Comparison of ENCODE assay signal across 8 cellular contexts in the genomic region with DNA sequence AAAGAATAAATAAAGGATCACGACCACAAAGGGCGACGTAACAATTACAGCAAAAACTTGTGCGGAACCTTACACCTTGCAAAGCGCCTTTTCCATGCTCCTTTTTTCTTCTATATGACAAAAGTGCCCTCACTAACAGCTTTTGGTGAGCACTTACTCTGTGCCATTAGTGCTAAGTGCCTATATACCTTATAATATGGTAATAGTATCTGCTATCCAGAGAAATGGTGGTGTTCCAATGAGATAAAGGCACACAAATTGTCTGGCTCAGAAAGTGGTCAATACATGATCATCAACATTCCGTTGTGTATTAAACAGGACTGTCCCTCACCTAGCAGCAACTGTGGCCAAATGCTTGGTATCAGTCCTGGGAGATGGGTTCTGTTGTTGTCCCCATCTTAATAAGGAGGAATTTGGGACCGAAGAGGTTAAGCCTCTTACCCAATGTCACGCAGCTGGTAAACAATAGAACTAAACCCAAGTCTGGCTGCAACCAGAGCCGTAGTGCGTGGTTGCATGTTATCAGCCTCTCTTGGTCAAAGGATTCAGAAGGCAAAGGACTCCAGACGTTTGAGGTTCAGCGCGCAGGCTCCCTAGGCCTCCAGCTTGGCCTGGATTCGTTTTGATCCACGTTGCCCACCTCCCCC. TPM values are rescaled to one million over a fixed set of nuclear protein-coding genes. Genes with fewer than 3 reads are reported as not detected.
A peak's percentile ranks its signal among the peaks of the same experiment; 100 is the strongest.
DNase-seq lines count a peak whose midpoint lies in the region; ATAC-seq, FAIRE-seq and TF ChIP-seq lines count a peak whose summit lies in the region.

No MANE protein-coding gene starts in this region.

- H3K27ac ChIP-seq in HepG2 (ENCODE audit: extremely low read length, insufficient read depth, low read length): peak overlapping the region; percentile 19
- H3K27ac ChIP-seq in right lobe of liver: no peak overlapping the region
- no peak overlapping the region for H3K27ac ChIP-seq in PC-3 (ENCODE audit: low read length)
- peak overlapping the region; percentile 56 for H3K27ac ChIP-seq in iPS-18a (ENCODE audit: low read length)

- H3K9me2 ChIP-seq in PC-3 (replicated peaks; ENCODE audit: low read length): no peaks in the 10 kb centered on the region

- H3K4me3 ChIP-seq in HepG2 (replicated peaks in 1 of 3; ENCODE audit: insufficient read depth in 1 of 3, low read depth in 2 of 3, low read length in 3 of 3) (no peak overlapping the region), right lobe of liver (no peak overlapping the region), PC-3 (ENCODE audit: low read length) (no peak overlapping the region; the same call in 1 of the 2 replicates), iPS-18a (ENCODE audit: low read length) (peak overlapping the region; percentile 14)

- no peak for TF ChIP-seq POLR2A in HepG2 (IDR thresholded peaks at IDR 0.05; ENCODE audit: insufficient read depth in 1 of 2, low read depth in 2 of 2, low read length in 2 of 2)
- no peak for TF ChIP-seq POLR2A in right lobe of liver (IDR thresholded peaks at IDR 0.05)

- CTCF ChIA-PET in HepG2 (lab: Yijun Ruan, JAX; ENCODE audit: low intra/inter-chr PET ratio, low total read pairs): interaction anchor here (1.2 to 3.9 kb wide), 4 partner anchors 49 to 185 kb away, joined by 3 to 33 read pairs (median 8); partner anchors contain the start of gene CDK9
- CTCF ChIA-PET in PC-3 (lab: Charles Lee): interaction anchor here (1.3 to 1.6 kb wide), 4 partner anchors 20 to 184 kb away, joined by 5 to 19 read pairs (median 8); partner anchors contain the start of genes PTRH1 and TTC16

- ATAC-seq in HepG2 (no peak), right lobe of liver (no peak), PC-3 (no peak), HG03159 (IDR thresholded peaks at IDR 0.05; ENCODE audit: unreplicated experiment) (no peak)

- no peak for TF ChIP-seq EP300 in HepG2 (IDR thresholded peaks at IDR 0.05; ENCODE audit: low read depth in 2 of 2, low read length in 2 of 2)
- no peak for TF ChIP-seq EP300 in HepG2 (CRISPR knock-in tag; IDR thresholded peaks at IDR 0.05; ENCODE audit: borderline replicate concordance)

- TF ChIP-seq CTCF in HepG2 (CRISPR knock-in tag; IDR thresholded peaks at IDR 0.05): no peak
- TF ChIP-seq CTCF in right lobe of liver (IDR thresholded peaks at IDR 0.05): no peak
- TF ChIP-seq CTCF in PC-3 (conservative IDR thresholded peaks at IDR 0.05; ENCODE audit: low read depth, low read length): no peak

- FAIRE-seq in HepG2 (lab: Jason Lieb, UNC): no peak

- no peak overlapping the region for H3K9ac ChIP-seq in HepG2 (ENCODE audit: insufficient read depth, low read depth, low read length)
- H3K9ac ChIP-seq in PC-3 (ENCODE audit: low read length): no peak overlapping the region
- peak overlapping the region; percentile 69 for H3K9ac ChIP-seq in iPS-18a (ENCODE audit: low read length)

- TF ChIP-seq RAD21 in HepG2 (CRISPR knock-in tag; IDR thresholded peaks at IDR 0.05): no peak

- no peak overlapping the region for H2AFZ ChIP-seq in HepG2 (ENCODE audit: low read length)
- H2AFZ ChIP-seq in PC-3 (ENCODE audit: low read length): no peak overlapping the region

- DNase-seq in HepG2 (ENCODE audit: low spot score) (no peak), right lobe of liver (no peak), PC-3 (no peak), GM03348 (ENCODE audit: low spot score) (no peak), NCI-H2029 (lab: John Stamatoyannopoulos, UW) (no peak)
- no peak for DNase-seq in stimulated activated CD4-positive, alpha-beta T cell treated with anti-CD3 and anti-CD28 coated beads, Interleukin-12 subunit alpha, Interleukin-12 subunit beta, amount 100 ng/mL, for 4 hours

- no peaks in the 10 kb centered on the region for H3K79me2 ChIP-seq in HepG2 (ENCODE audit: insufficient read depth, low read length)
- no peaks in the 10 kb centered on the region for H3K79me2 ChIP-seq in PC-3 (ENCODE audit: low read length)

- H3F3A ChIP-seq in PC-3 (ENCODE audit: low read length, unreplicated experiment): no peaks in the 10 kb centered on the region

- in situ Hi-C loops in HepG2 (cut with HindIII; ENCODE audit: extremely low pct_ligation_motif_present, low pct_unique_long_range_greater_than_20kb): loop anchor here (5.0 to 10.0 kb wide), 2 partner anchors 47 to 231 kb away; no protein-coding TSS in a partner anchor

- WGBS in HepG2 (ENCODE audit: low lambda C conversion rate): 2% methylated on average over 9 of the region's 15 CpGs
- WGBS in right lobe of liver (ENCODE audit: insufficient coverage, low coverage, low lambda C conversion rate, missing lambda C conversion rate): 13% methylated on average over 11 of the region's 15 CpGs

- H3K27me3 ChIP-seq in HepG2 (ENCODE audit: control insufficient read depth in 1 of 2, insufficient read depth in 2 of 2, low read length in 2 of 2) (peaks cover 4 to 24% of the 10 kb centered on the region in 2 experiments; a peak in 4 of 5 replicates), right lobe of liver (no peaks in the 10 kb centered on the region), PC-3 (ENCODE audit: low read length) (no peaks in the 10 kb centered on the region), iPS-18a (ENCODE audit: control insufficient read depth, insufficient read depth, low read length) (no peaks in the 10 kb centered on the region)

- intact Hi-C loops in HepG2 (cut with micrococcal nuclease; ENCODE audit: unreplicated experiment): loop anchor here (1.0 to 2.0 kb wide), 2 partner anchors 67 to 184 kb away; partner anchors contain the start of gene FPGS
- intact Hi-C loops in right lobe of liver (cut with DNase I): loop anchor here in 1 of 2 donors (5.0 to 10.0 kb wide), 2 partner anchors 139 to 187 kb away; partner anchors contain the start of gene AK1
- intact Hi-C loops in PC-3 (cut with micrococcal nuclease): loop anchor here (1.0 to 2.0 kb wide), 2 partner anchors 50 to 185 kb away; no protein-coding TSS in a partner anchor

- H3K4me1 ChIP-seq in HepG2 (ENCODE audit: insufficient read depth, low read length) (peaks cover 29% of the 10 kb centered on the region), right lobe of liver (peaks cover 0 to 6% (median 3%) of the 10 kb centered on the region in 4 donors), PC-3 (ENCODE audit: insufficient read depth, low read length) (peaks cover 12% of the 10 kb centered on the region), iPS-18a (ENCODE audit: control insufficient read depth, low read depth, low read length) (peaks cover 6% of the 10 kb centered on the region)

- POLR2A ChIA-PET in HepG2 (lab: Yijun Ruan, JAX): interaction anchor here (1.3 to 1.5 kb wide), 7 partner anchors 20 to 285 kb away, joined by 5 to 11 read pairs (median 7); partner anchors contain the start of genes CDK9, LRSAM1, PTRH1 and RPL12
- POLR2A ChIA-PET in PC-3 (lab: Charles Lee; ENCODE audit: unreplicated experiment): interaction anchor here (1.0 to 1.2 kb wide), 2 partner anchors 14 to 35 kb away, joined by 3 to 6 read pairs; no protein-coding TSS in a partner anchor

- H3K9me3 ChIP-seq in HepG2 (ENCODE audit: low read length) (no peaks in the 10 kb centered on the region), right lobe of liver (no peaks in the 10 kb centered on the region), PC-3 (ENCODE audit: low read length) (no peaks in the 10 kb centered on the region), iPS-18a (ENCODE audit: control insufficient read depth, low read depth, low read length) (no peaks in the 10 kb centered on the region)

- no peaks in the 10 kb centered on the region for H4K20me1 ChIP-seq in HepG2 (ENCODE audit: insufficient read depth, low read length)
- no peaks in the 10 kb centered on the region for H4K20me1 ChIP-seq in PC-3 (ENCODE audit: low read length)

- no TSS peak for BruUV-seq in HepG2 (replicated peaks; lab: Mats Ljungman, UMichigan)
- BruUV-seq in PC-3 (replicated peaks; lab: Mats Ljungman, UMichigan): no TSS peak

- no peaks in the 10 kb centered on the region for H3K36me3 ChIP-seq in HepG2 (replicated peaks in 1 of 2; ENCODE audit: control insufficient read depth in 1 of 2, insufficient read depth in 2 of 2, low read length in 2 of 2)
- H3K36me3 ChIP-seq in right lobe of liver: no peaks in the 10 kb centered on the region
- H3K36me3 ChIP-seq in PC-3 (ENCODE audit: low read depth, low read length): no peaks in the 10 kb centered on the region
- H3K36me3 ChIP-seq in iPS-18a (ENCODE audit: control insufficient read depth, low read depth, low read length): no peaks in the 10 kb centered on the region

- H3K4me2 ChIP-seq in HepG2 (ENCODE audit: low read depth, low read length): no peak overlapping the region
- 0 out of 2 replicates have a peak overlapping the region, but pooled peaks have one; percentile 94 for H3K4me2 ChIP-seq in PC-3 (ENCODE audit: low read length)

RNA-seq across cellular contexts. Expression of gene TOR2A, which starts 0.6 kb away (rescaled TPM):
- total RNA-seq in HepG2 (2016; rRNA removed; fragmentation: Illumina TruSeq; extraction: Trizol): 5.5 and 7.2 TPM in 2 replicates
- 5.2 and 7.3 TPM in 2 replicates for total RNA-seq in HepG2 (2016; cell fraction: cytosol; rRNA removed; fragmentation: Illumina TruSeq; extraction: Trizol; ENCODE audit: low read depth)
- 4.5 and 7.9 TPM in 2 replicates for total RNA-seq in HepG2 (2016; cell fraction: insoluble cytoplasmic fraction; rRNA removed; fragmentation: Illumina TruSeq; extraction: Trizol)
- total RNA-seq in HepG2 (2016; cell fraction: membrane; rRNA removed; fragmentation: Illumina TruSeq; extraction: Trizol): 7.9 and 11.8 TPM in 2 replicates
- 6.0 and 8.4 TPM in 2 replicates for total RNA-seq in HepG2 (2016; cell fraction: nucleus; rRNA removed; fragmentation: Illumina TruSeq; extraction: Trizol)
- 3.5 and 4.9 TPM in 2 replicates for polyA plus RNA-seq in HepG2 (2011; rRNA removed)
- polyA plus RNA-seq in HepG2 (2011; cell fraction: cytosol; rRNA removed): 3.9 and 7.0 TPM in 2 replicates
- polyA plus RNA-seq in HepG2 (2011; cell fraction: nucleus; rRNA removed): 10.9 and 13.2 TPM in 2 replicates
- polyA plus RNA-seq in HepG2 (2012): 3.9 and 5.6 TPM in 2 replicates
- polyA plus RNA-seq in HepG2 (2016; cell fraction: cytosol; fragmentation: Illumina TruSeq; extraction: Trizol; ENCODE audit: low read depth): 7.5 and 14.0 TPM in 2 replicates
- 8.1 and 8.2 TPM in 2 replicates for polyA plus RNA-seq in HepG2 (2016; cell fraction: insoluble cytoplasmic fraction; fragmentation: Illumina TruSeq; extraction: Trizol; ENCODE audit: low read depth)
- 13.5 and 15.3 TPM in 2 replicates for polyA plus RNA-seq in HepG2 (2016; cell fraction: membrane; fragmentation: Illumina TruSeq; extraction: Trizol; ENCODE audit: low read depth)
- polyA plus RNA-seq in HepG2 (2016; cell fraction: nucleus; fragmentation: Illumina TruSeq; extraction: Trizol; ENCODE audit: insufficient read depth, low read depth): 15.9 and 17.9 TPM in 2 replicates
- polyA minus RNA-seq in HepG2 (2011; rRNA and poly(A)+ RNA removed; ENCODE audit: low replicate concordance): 5.5 and 15.6 TPM in 2 replicates
- polyA minus RNA-seq in HepG2 (2011; cell fraction: cytosol; rRNA and poly(A)+ RNA removed): 3.2 and 3.6 TPM in 2 replicates
- 2.4 and 3.0 TPM in 2 replicates for polyA minus RNA-seq in HepG2 (2011; cell fraction: nucleus; rRNA and poly(A)+ RNA removed)
- 10 to 100 TPM in 2 of 6 experiments, 1 to 10 TPM in 4; 6.1 to 15.3 (median 7.7) TPM for total RNA-seq in right lobe of liver
- total RNA-seq in PC-3 (2014; rRNA removed): 12.2 and 14.1 TPM in 2 replicates

RNA-seq across cellular contexts. Expression of gene TTC16, which starts 19.8 kb away (rescaled TPM):
- total RNA-seq in HepG2 (2016; rRNA removed; fragmentation: Illumina TruSeq; extraction: Trizol): not detected in 2 replicates
- total RNA-seq in HepG2 (2016; cell fraction: cytosol; rRNA removed; fragmentation: Illumina TruSeq; extraction: Trizol; ENCODE audit: low read depth): not detected in 2 replicates
- not detected in 2 replicates for total RNA-seq in HepG2 (2016; cell fraction: insoluble cytoplasmic fraction; rRNA removed; fragmentation: Illumina TruSeq; extraction: Trizol)
- total RNA-seq in HepG2 (2016; cell fraction: membrane; rRNA removed; fragmentation: Illumina TruSeq; extraction: Trizol): not detected in 2 replicates
- not detected in 2 replicates for total RNA-seq in HepG2 (2016; cell fraction: nucleus; rRNA removed; fragmentation: Illumina TruSeq; extraction: Trizol)
- polyA plus RNA-seq in HepG2 (2011; rRNA removed): not detected in 2 replicates
- polyA plus RNA-seq in HepG2 (2011; cell fraction: cytosol; rRNA removed): 0.03 TPM in 1 of 2 replicates, not detected in the other
- 0.08 TPM in 1 of 2 replicates, not detected in the other for polyA plus RNA-seq in HepG2 (2011; cell fraction: nucleus; rRNA removed)
- polyA plus RNA-seq in HepG2 (2012): not detected in 2 replicates
- polyA plus RNA-seq in HepG2 (2016; cell fraction: cytosol; fragmentation: Illumina TruSeq; extraction: Trizol; ENCODE audit: low read depth): not detected in 2 replicates
- not detected in 2 replicates for polyA plus RNA-seq in HepG2 (2016; cell fraction: insoluble cytoplasmic fraction; fragmentation: Illumina TruSeq; extraction: Trizol; ENCODE audit: low read depth)
- 0.09 TPM in 1 of 2 replicates, not detected in the other for polyA plus RNA-seq in HepG2 (2016; cell fraction: membrane; fragmentation: Illumina TruSeq; extraction: Trizol; ENCODE audit: low read depth)
- not detected in 2 replicates for polyA plus RNA-seq in HepG2 (2016; cell fraction: nucleus; fragmentation: Illumina TruSeq; extraction: Trizol; ENCODE audit: insufficient read depth, low read depth)
- polyA minus RNA-seq in HepG2 (2011; rRNA and poly(A)+ RNA removed; ENCODE audit: low replicate concordance): 0.72 TPM in 1 of 2 replicates, not detected in the other
- polyA minus RNA-seq in HepG2 (2011; cell fraction: cytosol; rRNA and poly(A)+ RNA removed): not detected in 2 replicates
- polyA minus RNA-seq in HepG2 (2011; cell fraction: nucleus; rRNA and poly(A)+ RNA removed): not detected in 2 replicates
- under 1 TPM in 2 of 6 experiments, not detected in 4; 0.05 to 0.12 TPM for total RNA-seq in right lobe of liver
- total RNA-seq in PC-3 (2014; rRNA removed): 0.04 TPM in 1 of 2 replicates, not detected in the other

RNA-seq across cellular contexts. Expression of gene PTRH1, which starts 20.2 kb away (rescaled TPM):
- 7.6 and 10.4 TPM in 2 replicates for total RNA-seq in HepG2 (2016; rRNA removed; fragmentation: Illumina TruSeq; extraction: Trizol)
- total RNA-seq in HepG2 (2016; cell fraction: cytosol; rRNA removed; fragmentation: Illumina TruSeq; extraction: Trizol; ENCODE audit: low read depth): 3.7 and 4.7 TPM in 2 replicates
- total RNA-seq in HepG2 (2016; cell fraction: insoluble cytoplasmic fraction; rRNA removed; fragmentation: Illumina TruSeq; extraction: Trizol): 9.5 and 11.7 TPM in 2 replicates
- total RNA-seq in HepG2 (2016; cell fraction: membrane; rRNA removed; fragmentation: Illumina TruSeq; extraction: Trizol): 3.7 and 4.4 TPM in 2 replicates
- 3.4 and 3.9 TPM in 2 replicates for total RNA-seq in HepG2 (2016; cell fraction: nucleus; rRNA removed; fragmentation: Illumina TruSeq; extraction: Trizol)
- polyA plus RNA-seq in HepG2 (2011; rRNA removed): 4.0 and 5.4 TPM in 2 replicates
- polyA plus RNA-seq in HepG2 (2011; cell fraction: cytosol; rRNA removed): 5.4 and 8.9 TPM in 2 replicates
- 6.0 and 7.2 TPM in 2 replicates for polyA plus RNA-seq in HepG2 (2011; cell fraction: nucleus; rRNA removed)
- 3.0 and 3.2 TPM in 2 replicates for polyA plus RNA-seq in HepG2 (2012)
- polyA plus RNA-seq in HepG2 (2016; cell fraction: cytosol; fragmentation: Illumina TruSeq; extraction: Trizol; ENCODE audit: low read depth): 3.5 and 3.9 TPM in 2 replicates
- polyA plus RNA-seq in HepG2 (2016; cell fraction: insoluble cytoplasmic fraction; fragmentation: Illumina TruSeq; extraction: Trizol; ENCODE audit: low read depth): 8.4 and 8.9 TPM in 2 replicates
- 3.9 and 4.4 TPM in 2 replicates for polyA plus RNA-seq in HepG2 (2016; cell fraction: membrane; fragmentation: Illumina TruSeq; extraction: Trizol; ENCODE audit: low read depth)
- polyA plus RNA-seq in HepG2 (2016; cell fraction: nucleus; fragmentation: Illumina TruSeq; extraction: Trizol; ENCODE audit: insufficient read depth, low read depth): 6.4 and 9.2 TPM in 2 replicates
- 5.1 and 17.9 TPM in 2 replicates for polyA minus RNA-seq in HepG2 (2011; rRNA and poly(A)+ RNA removed; ENCODE audit: low replicate concordance)
- 1.8 and 1.9 TPM in 2 replicates for polyA minus RNA-seq in HepG2 (2011; cell fraction: cytosol; rRNA and poly(A)+ RNA removed)
- polyA minus RNA-seq in HepG2 (2011; cell fraction: nucleus; rRNA and poly(A)+ RNA removed): 1.9 and 3.9 TPM in 2 replicates
- 10 to 100 TPM in 2 of 6 experiments, 1 to 10 TPM in 4; 4.8 to 21.2 (median 6.8) TPM for total RNA-seq in right lobe of liver
- total RNA-seq in PC-3 (2014; rRNA removed): 38.1 and 45.3 TPM in 2 replicates

RNA-seq across cellular contexts. Expression of gene CFAP157, which starts 28.9 kb away (rescaled TPM):
- total RNA-seq in HepG2 (2016; rRNA removed; fragmentation: Illumina TruSeq; extraction: Trizol) (not detected in 2 replicates), right lobe of liver (under 1 TPM in 1 of 6 experiments, not detected in 5; 0.10 TPM), PC-3 (2014; rRNA removed) (not detected in 2 replicates)
- 0.09 TPM in 1 of 2 replicates, not detected in the other for total RNA-seq in HepG2 (2016; cell fraction: cytosol; rRNA removed; fragmentation: Illumina TruSeq; extraction: Trizol; ENCODE audit: low read depth)
- total RNA-seq in HepG2 (2016; cell fraction: insoluble cytoplasmic fraction; rRNA removed; fragmentation: Illumina TruSeq; extraction: Trizol): 0.11 TPM in 1 of 2 replicates, not detected in the other
- not detected in 2 replicates for total RNA-seq in HepG2 (2016; cell fraction: membrane; rRNA removed; fragmentation: Illumina TruSeq; extraction: Trizol)
- not detected in 2 replicates for total RNA-seq in HepG2 (2016; cell fraction: nucleus; rRNA removed; fragmentation: Illumina TruSeq; extraction: Trizol)
- 0.07 TPM in 1 of 2 replicates, not detected in the other for polyA plus RNA-seq in HepG2 (2011; rRNA removed)
- polyA plus RNA-seq in HepG2 (2011; cell fraction: cytosol; rRNA removed): 0.03 TPM in 1 of 2 replicates, not detected in the other
- 0.24 and 0.47 TPM in 2 replicates for polyA plus RNA-seq in HepG2 (2011; cell fraction: nucleus; rRNA removed)
- 0.15 and 0.28 TPM in 2 replicates for polyA plus RNA-seq in HepG2 (2012)
- not detected in 2 replicates for polyA plus RNA-seq in HepG2 (2016; cell fraction: cytosol; fragmentation: Illumina TruSeq; extraction: Trizol; ENCODE audit: low read depth)
- not detected in 2 replicates for polyA plus RNA-seq in HepG2 (2016; cell fraction: insoluble cytoplasmic fraction; fragmentation: Illumina TruSeq; extraction: Trizol; ENCODE audit: low read depth)
- polyA plus RNA-seq in HepG2 (2016; cell fraction: membrane; fragmentation: Illumina TruSeq; extraction: Trizol; ENCODE audit: low read depth): not detected in 2 replicates
- not detected in 2 replicates for polyA plus RNA-seq in HepG2 (2016; cell fraction: nucleus; fragmentation: Illumina TruSeq; extraction: Trizol; ENCODE audit: insufficient read depth, low read depth)
- not detected in 2 replicates for polyA minus RNA-seq in HepG2 (2011; rRNA and poly(A)+ RNA removed; ENCODE audit: low replicate concordance)
- polyA minus RNA-seq in HepG2 (2011; cell fraction: cytosol; rRNA and poly(A)+ RNA removed): not detected in 2 replicates
- polyA minus RNA-seq in HepG2 (2011; cell fraction: nucleus; rRNA and poly(A)+ RNA removed): 0.12 TPM in 1 of 2 replicates, not detected in the other

RNA-seq across cellular contexts. Expression of gene SH2D3C, which starts 42.8 kb away (rescaled TPM):
- not detected in 2 replicates for total RNA-seq in HepG2 (2016; rRNA removed; fragmentation: Illumina TruSeq; extraction: Trizol)
- not detected in 2 replicates for total RNA-seq in HepG2 (2016; cell fraction: cytosol; rRNA removed; fragmentation: Illumina TruSeq; extraction: Trizol; ENCODE audit: low read depth)
- not detected in 2 replicates for total RNA-seq in HepG2 (2016; cell fraction: insoluble cytoplasmic fraction; rRNA removed; fragmentation: Illumina TruSeq; extraction: Trizol)
- total RNA-seq in HepG2 (2016; cell fraction: membrane; rRNA removed; fragmentation: Illumina TruSeq; extraction: Trizol): not detected in 2 replicates
- total RNA-seq in HepG2 (2016; cell fraction: nucleus; rRNA removed; fragmentation: Illumina TruSeq; extraction: Trizol): not detected in 2 replicates
- not detected in 2 replicates for polyA plus RNA-seq in HepG2 (2011; rRNA removed)
- 0.03 TPM in 1 of 2 replicates, not detected in the other for polyA plus RNA-seq in HepG2 (2011; cell fraction: cytosol; rRNA removed)
- polyA plus RNA-seq in HepG2 (2011; cell fraction: nucleus; rRNA removed): not detected in 2 replicates
- polyA plus RNA-seq in HepG2 (2012): 0.19 TPM in 1 of 2 replicates, not detected in the other
- polyA plus RNA-seq in HepG2 (2016; cell fraction: cytosol; fragmentation: Illumina TruSeq; extraction: Trizol; ENCODE audit: low read depth): not detected in 2 replicates
- polyA plus RNA-seq in HepG2 (2016; cell fraction: insoluble cytoplasmic fraction; fragmentation: Illumina TruSeq; extraction: Trizol; ENCODE audit: low read depth): not detected in 2 replicates
- not detected in 2 replicates for polyA plus RNA-seq in HepG2 (2016; cell fraction: membrane; fragmentation: Illumina TruSeq; extraction: Trizol; ENCODE audit: low read depth)
- not detected in 2 replicates for polyA plus RNA-seq in HepG2 (2016; cell fraction: nucleus; fragmentation: Illumina TruSeq; extraction: Trizol; ENCODE audit: insufficient read depth, low read depth)
- polyA minus RNA-seq in HepG2 (2011; rRNA and poly(A)+ RNA removed; ENCODE audit: low replicate concordance): 0.20 and 0.84 TPM in 2 replicates
- not detected in 2 replicates for polyA minus RNA-seq in HepG2 (2011; cell fraction: cytosol; rRNA and poly(A)+ RNA removed)
- polyA minus RNA-seq in HepG2 (2011; cell fraction: nucleus; rRNA and poly(A)+ RNA removed): not detected in 2 replicates
- total RNA-seq in right lobe of liver: 1 to 10 TPM; 1.7 to 5.6 (median 2.7) TPM
- total RNA-seq in PC-3 (2014; rRNA removed): 0.26 and 1.0 TPM in 2 replicates

Comparison
In these comparisons a context has a peak if more than half of its experiments do, and no peak if none do; other contexts are left out.
1. H3K27ac ChIP-seq: peak in HepG2 (single experiment) and iPS-18a (single experiment); none in right lobe of liver (0 of 3) and PC-3 (single experiment).